ENCODE assay signal across 34 cellular contexts in genomic region chr12:106380954-106381353, GRCh38.
"Had no signal": no experiment of that assay in that cellular context is flagged by ENCODE, and none has a peak within 500 bp of the region (broad histone marks: within the 10 kb centered on the region; RNA-seq: fewer than 3 reads in every experiment).

No MANE protein-coding gene starts in this region.

- H3K27ac ChIP-seq: adrenal gland, cardiac muscle cell, VCaP had no signal

- H3K4me3 ChIP-seq: adrenal gland, cardiac muscle cell had no signal

- H3K27me3 Mint-ChIP-seq: activated B cell treated with CpG ODN at 0.5 μM for 24 hours; activated CD4-positive, alpha-beta memory T cell treated with anti-CD3 and anti-CD28 coated beads for 36 hours; activated CD4-positive, alpha-beta T cell treated with anti-CD3 and anti-CD28 coated beads, Interleukin-2, amount 10 ng/mL, durations not matched to agents 24 days and 14 days; activated CD8-positive, alpha-beta T cell treated with anti-CD3 and anti-CD28 coated beads for 36 hours; activated naive CD8-positive, alpha-beta T cell treated with anti-CD3 and anti-CD28 coated beads for 36 hours; activated T-cell treated with anti-CD3 and anti-CD28 coated beads, Interleukin-2, amount 50 U/mL, for 24 hours; activated T-helper 17 cell treated with anti-CD3 and anti-CD28 coated beads, Interleukin-2, amount 50 U/mL, for 72 hours; brain had no signal

- DNase-seq: activated B cell treated with CpG ODN at 0.5 μM for 24 hours; activated CD4-positive, alpha-beta memory T cell treated with anti-CD3 and anti-CD28 coated beads for 36 hours; activated CD4-positive, alpha-beta T cell treated with anti-CD3 and anti-CD28 coated beads for 4 hours; activated CD4-positive, alpha-beta T cell treated with anti-CD3 and anti-CD28 coated beads, Interleukin-2, amount 10 ng/mL, durations not matched to agents 24 days and 14 days; activated CD4-positive, alpha-beta T cell treated with anti-CD3 and anti-CD28 coated beads, Interleukin-2, amount 50 U/mL, for 1 hour; activated CD4-positive, alpha-beta T cell treated with anti-CD3 and anti-CD28 coated beads, Interleukin-2, amount 50 U/mL, for 4 hours; activated CD4-positive, CD25-positive, alpha-beta regulatory T cell treated with anti-CD3 and anti-CD28 coated beads, Interleukin-2, amount 50 U/mL, for 72 hours; activated CD8-positive, alpha-beta memory T cell treated with anti-CD3 and anti-CD28 coated beads, Interleukin-2, amount 50 U/mL, for 4 hours; activated CD8-positive, alpha-beta T cell treated with anti-CD3 and anti-CD28 coated beads for 36 hours; activated effector memory CD4-positive, alpha-beta T cell treated with anti-CD3 and anti-CD28 coated beads, Interleukin-2, amount 50 U/mL, for 16 hours; activated gamma-delta T cell treated with Interleukin-2 at 50 U/mL for 16 hours; activated naive CD4-positive, alpha-beta T cell; activated naive CD4-positive, alpha-beta T cell treated with anti-CD3 and anti-CD28 coated beads for 36 hours; activated naive CD4-positive, alpha-beta T cell treated with anti-CD3 and anti-CD28 coated beads, Interleukin-2, amount 50 U/mL, for 16 hours; activated naive CD8-positive, alpha-beta T cell treated with anti-CD3 and anti-CD28 coated beads for 36 hours; activated T-cell treated with anti-CD3 and anti-CD28 coated beads for 4 hours; activated T-cell treated with anti-CD3 and anti-CD28 coated beads, Interleukin-2, amount 50 U/mL, for 24 hours; activated T-cell treated with anti-CD3 and anti-CD28 coated beads, Interleukin-2, amount 50 U/mL, for 48 hours; adrenal gland; amniotic stem cell; aorta; caudate nucleus; SW 1271; T-helper 1 cell; T-helper 2 cell; T-helper 9 cell had no signal

- H3K27me3 ChIP-seq: adrenal gland, cardiac muscle cell had no signal

- H3K9me3 ChIP-seq: adrenal gland had no signal

- H3K4me1 Mint-ChIP-seq: activated B cell treated with CpG ODN at 0.5 μM for 24 hours, brain had no signal

- H3K9me3 Mint-ChIP-seq: activated CD4-positive, alpha-beta T cell treated with anti-CD3 and anti-CD28 coated beads, Interleukin-2, amount 10 ng/mL, durations not matched to agents 24 days and 14 days; activated CD8-positive, alpha-beta T cell treated with anti-CD3 and anti-CD28 coated beads for 36 hours; activated naive CD4-positive, alpha-beta T cell treated with anti-CD3 and anti-CD28 coated beads for 36 hours; activated naive CD4-positive, alpha-beta T cell treated with anti-CD3 and anti-CD28 coated beads, Interleukin-2, amount 50 U/mL, for 72 hours; activated naive CD8-positive, alpha-beta T cell treated with anti-CD3 and anti-CD28 coated beads for 36 hours; activated T-cell treated with anti-CD3 and anti-CD28 coated beads, Interleukin-2, amount 50 U/mL, for 24 hours; activated T-helper 17 cell treated with anti-CD3 and anti-CD28 coated beads, Interleukin-2, amount 50 U/mL, for 72 hours had no signal

- ATAC-seq: activated CD8-positive, alpha-beta T cell treated with anti-CD3 and anti-CD28 coated beads for 36 hours; activated T-helper 17 cell treated with anti-CD3 and anti-CD28 coated beads, Interleukin-2, amount 50 U/mL, for 72 hours had no signal

- H3K4me3 Mint-ChIP-seq: activated B cell treated with CpG ODN at 0.5 μM for 24 hours; activated CD4-positive, alpha-beta memory T cell treated with anti-CD3 and anti-CD28 coated beads for 36 hours; activated CD4-positive, alpha-beta T cell treated with anti-CD3 and anti-CD28 coated beads, Interleukin-2, amount 10 ng/mL, durations not matched to agents 24 days and 14 days; activated CD8-positive, alpha-beta T cell treated with anti-CD3 and anti-CD28 coated beads for 36 hours; activated naive CD4-positive, alpha-beta T cell treated with anti-CD3 and anti-CD28 coated beads for 36 hours; activated naive CD8-positive, alpha-beta T cell treated with anti-CD3 and anti-CD28 coated beads for 36 hours; activated T-cell treated with anti-CD3 and anti-CD28 coated beads, Interleukin-2, amount 50 U/mL, for 24 hours; activated T-helper 1 cell treated with anti-CD3 and anti-CD28 coated beads, Interleukin-12 subunit alpha, Interleukin-12 subunit beta, Interleukin-2, Interleukin-4 antibody, amounts not matched to agents 30 ng/mL and 10 ng/mL and 1 ng/mL, durations not matched to agents 14 hours and 24 hours and 36 hours; activated T-helper 17 cell treated with anti-CD3 and anti-CD28 coated beads, Interleukin-2, amount 50 U/mL, for 72 hours; brain; T-helper 1 cell treated with Interleukin-12 subunit alpha and Interleukin-12 subunit beta and Interleukin-4 antibody, amounts not matched to agents 30 μg/mL and 1 μg/mL, for 36 hours; T-helper 2 cell treated with Interferon-gamma antibody and Interleukin-4, amounts not matched to agents 5 μg/mL and 100 μg/mL, for 36 hours had no signal

- H3K27ac Mint-ChIP-seq: activated B cell treated with CpG ODN at 0.5 μM for 24 hours; activated CD4-positive, alpha-beta memory T cell treated with anti-CD3 and anti-CD28 coated beads for 36 hours; activated CD4-positive, alpha-beta T cell treated with anti-CD3 and anti-CD28 coated beads, Interleukin-2, amount 10 ng/mL, durations not matched to agents 24 days and 14 days; activated CD8-positive, alpha-beta T cell treated with anti-CD3 and anti-CD28 coated beads for 36 hours; activated naive CD4-positive, alpha-beta T cell treated with anti-CD3 and anti-CD28 coated beads for 36 hours; activated naive CD8-positive, alpha-beta T cell treated with anti-CD3 and anti-CD28 coated beads for 36 hours; activated T-cell treated with anti-CD3 and anti-CD28 coated beads, Interleukin-2, amount 50 U/mL, for 24 hours; activated T-helper 1 cell treated with anti-CD3 and anti-CD28 coated beads, Interleukin-12 subunit alpha, Interleukin-12 subunit beta, Interleukin-2, Interleukin-4 antibody, amounts not matched to agents 30 ng/mL and 10 ng/mL and 1 ng/mL, durations not matched to agents 14 hours and 24 hours and 36 hours; activated T-helper 17 cell treated with anti-CD3 and anti-CD28 coated beads, Interleukin-2, amount 50 U/mL, for 72 hours; brain; T-helper 1 cell treated with Interleukin-12 subunit alpha and Interleukin-12 subunit beta and Interleukin-4 antibody, amounts not matched to agents 30 μg/mL and 1 μg/mL, for 36 hours; T-helper 2 cell treated with Interferon-gamma antibody and Interleukin-4, amounts not matched to agents 5 μg/mL and 100 μg/mL, for 36 hours had no signal
